In genomic region chr18:25121442-25121841, GRCh38 we compare ENCODE assay signal across 1 cellular context.
TF ChIP-seq lines count a peak whose summit lies in the region.

No MANE protein-coding gene starts in this region.

TF ChIP-seq in WTC11, 78 proteins besides CTCF, POLR2A, EP300 and RAD21 (continued from another document):
- TF ChIP-seq, protein P1, sequence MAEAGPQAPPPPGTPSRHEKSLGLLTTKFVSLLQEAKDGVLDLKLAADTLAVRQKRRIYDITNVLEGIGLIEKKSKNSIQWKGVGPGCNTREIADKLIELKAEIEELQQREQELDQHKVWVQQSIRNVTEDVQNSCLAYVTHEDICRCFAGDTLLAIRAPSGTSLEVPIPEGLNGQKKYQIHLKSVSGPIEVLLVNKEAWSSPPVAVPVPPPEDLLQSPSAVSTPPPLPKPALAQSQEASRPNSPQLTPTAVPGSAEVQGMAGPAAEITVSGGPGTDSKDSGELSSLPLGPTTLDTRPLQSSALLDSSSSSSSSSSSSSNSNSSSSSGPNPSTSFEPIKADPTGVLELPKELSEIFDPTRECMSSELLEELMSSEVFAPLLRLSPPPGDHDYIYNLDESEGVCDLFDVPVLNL (CRISPR knock-in tag; IDR thresholded peaks at IDR 0.05; ENCODE audit: borderline replicate concordance, low read depth) = no peak
- no peak for TF ChIP-seq ZBTB43 (CRISPR knock-in tag; IDR thresholded peaks at IDR 0.05)
- TF ChIP-seq FOXP1 (CRISPR knock-in tag; IDR thresholded peaks at IDR 0.05; ENCODE audit: borderline replicate concordance) = no peak
